12 cellular contexts compared by ENCODE assay signal in the genomic region with DNA sequence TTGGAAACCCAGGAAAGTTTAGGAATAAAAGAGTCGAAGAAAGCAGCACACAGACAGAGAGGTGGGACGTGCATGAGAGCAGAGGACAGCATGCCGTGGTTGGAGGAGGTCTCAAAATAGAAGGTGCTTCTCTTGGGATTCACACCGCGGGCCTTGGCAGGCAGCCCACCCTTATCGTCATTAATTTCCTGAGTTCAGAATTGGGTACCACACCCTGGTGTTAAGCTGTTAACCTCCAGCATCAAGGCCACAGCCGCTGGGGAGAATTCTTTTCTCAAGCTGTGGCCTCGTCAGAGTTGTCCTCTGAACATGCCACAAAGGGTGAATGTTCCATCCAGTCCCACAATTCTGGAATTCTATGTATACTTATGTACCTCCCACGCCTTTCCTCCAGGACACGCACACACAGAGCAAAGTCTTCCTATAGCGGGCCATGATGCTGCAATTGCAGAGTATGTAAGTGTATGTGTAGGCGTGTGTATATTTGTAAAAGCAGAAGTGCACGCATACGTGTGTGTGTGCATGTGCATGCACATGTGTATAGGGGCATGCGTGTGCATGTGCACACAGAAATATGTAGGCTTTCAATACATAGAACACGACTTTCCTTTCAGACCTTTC. TPM values are rescaled to one million over a fixed set of nuclear protein-coding genes. Genes with fewer than 3 reads are reported as not detected.
DNase-seq lines count a peak whose midpoint lies in the region; ATAC-seq lines count a peak whose summit lies in the region.
"Had no signal": no experiment of that assay in that cellular context is flagged by ENCODE, and none has a peak within 500 bp of the region (broad histone marks: within the 10 kb centered on the region; RNA-seq: fewer than 3 reads in every experiment).

No MANE protein-coding gene starts in this region.

- H3K27ac Mint-ChIP-seq in activated T-cell treated with anti-CD3 and anti-CD28 coated beads, Interleukin-2, amount 50 U/mL, for 24 hours: peak overlapping the region; percentile 61
- H3K27ac Mint-ChIP-seq in activated naive CD8-positive, alpha-beta T cell treated with anti-CD3 and anti-CD28 coated beads, Interleukin-2, amount 10 ng/mL, durations not matched to agents 7 days and 5 days: peak overlapping the region; percentile 68

- no peaks in the 10 kb centered on the region for H3K36me3 Mint-ChIP-seq in activated T-cell treated with anti-CD3 and anti-CD28 coated beads, Interleukin-2, amount 50 U/mL, for 24 hours (ENCODE audit: low read depth)
- no peaks in the 10 kb centered on the region for H3K36me3 Mint-ChIP-seq in activated naive CD8-positive, alpha-beta T cell treated with anti-CD3 and anti-CD28 coated beads, Interleukin-2, amount 10 ng/mL, durations not matched to agents 7 days and 5 days

- no peak overlapping the region for H3K9ac ChIP-seq in subcutaneous abdominal adipose tissue (ENCODE audit: low read length in 5 of 5)
- H3K9ac ChIP-seq in mesendoderm (ENCODE audit: low read length): no peak overlapping the region

- H3K36me3 ChIP-seq in subcutaneous abdominal adipose tissue (ENCODE audit: control insufficient read depth in 5 of 5, insufficient read depth in 5 of 5, low read length in 5 of 5): no peaks in the 10 kb centered on the region
- H3K36me3 ChIP-seq in mesendoderm (ENCODE audit: control insufficient read depth, insufficient read depth, low read length): no peaks in the 10 kb centered on the region
- H3K36me3 ChIP-seq: tibial nerve had no signal

- no peak overlapping the region for H3K4me3 Mint-ChIP-seq in activated T-cell treated with anti-CD3 and anti-CD28 coated beads, Interleukin-2, amount 50 U/mL, for 24 hours
- H3K4me3 Mint-ChIP-seq in activated naive CD8-positive, alpha-beta T cell treated with anti-CD3 and anti-CD28 coated beads, Interleukin-2, amount 10 ng/mL, durations not matched to agents 7 days and 5 days: peak overlapping the region; percentile 68

- H3K4me3 ChIP-seq in subcutaneous abdominal adipose tissue (ENCODE audit: low read depth in 1 of 5, low read length in 5 of 5) (peak overlapping the region in 3 of 5 donors; percentile 25 to 61 (median 56)), mesendoderm (ENCODE audit: low read length) (no peak overlapping the region)

- no peak overlapping the region for H3K4me2 ChIP-seq in mesendoderm (ENCODE audit: low read length)

- intact Hi-C loops in left colon (cut with DNase I, micrococcal nuclease): no loop called here

- no peak overlapping the region for H3K4ac ChIP-seq in mesendoderm (ENCODE audit: low read depth, low read length)

- no peak overlapping the region for H2BK120ac ChIP-seq in mesendoderm (ENCODE audit: low read depth, low read length)

- ATAC-seq in activated naive CD8-positive, alpha-beta T cell treated with anti-CD3 and anti-CD28 coated beads, Interleukin-2, amount 10 ng/mL, durations not matched to agents 7 days and 5 days (ENCODE audit: low read depth): no peak
- ATAC-seq in left colon: peak; percentile 73

- H3K27me3 ChIP-seq in subcutaneous abdominal adipose tissue (ENCODE audit: control insufficient read depth in 5 of 5, insufficient read depth in 4 of 5, low read length in 5 of 5) (peaks cover 0 to 13% (median 7%) of the 10 kb centered on the region in 5 donors), mesendoderm (ENCODE audit: insufficient read depth, low read length, poor library complexity) (no peaks in the 10 kb centered on the region)
- H3K27me3 ChIP-seq: tibial nerve had no signal

- no peak overlapping the region for H4K8ac ChIP-seq in mesendoderm (ENCODE audit: low read depth, low read length)

- DNase-seq in activated T-cell treated with anti-CD3 and anti-CD28 coated beads, Interleukin-2, amount 50 U/mL, for 24 hours: no peak
- no peak for DNase-seq in activated T-cell treated with anti-CD3 and anti-CD28 coated beads, Interleukin-2, amount 50 U/mL, for 48 hours
- no peak for DNase-seq in activated naive CD8-positive, alpha-beta T cell treated with anti-CD3 and anti-CD28 coated beads, Interleukin-2, amount 10 ng/mL, durations not matched to agents 7 days and 5 days
- DNase-seq in left colon (peak in 1 of 2 donors; percentile 64), HPDE6-E6E7 (ENCODE audit: extremely low spot score) (no peak), hippocampal formation (lab: John Stamatoyannopoulos, UW) (no peak), mesendoderm (no peak)
- DNase-seq: activated naive CD4-positive, alpha-beta T cell treated with Interleukin-2 at 50 U/mL for 16 hours; NCI-H1436; T-helper 9 cell had no signal

- H3K4me1 ChIP-seq in subcutaneous abdominal adipose tissue (ENCODE audit: control insufficient read depth in 5 of 5, insufficient read depth in 5 of 5, low read length in 5 of 5): peaks cover 0 to 14% (median 2%) of the 10 kb centered on the region in 5 donors
- no peaks in the 10 kb centered on the region for H3K4me1 ChIP-seq in mesendoderm (ENCODE audit: control insufficient read depth, low read depth, low read length)

- H3K18ac ChIP-seq in mesendoderm (ENCODE audit: low read length): no peak overlapping the region

- no peaks in the 10 kb centered on the region for H3K79me1 ChIP-seq in mesendoderm (ENCODE audit: low read length)

- H3K9me3 Mint-ChIP-seq in activated T-cell treated with anti-CD3 and anti-CD28 coated beads, Interleukin-2, amount 50 U/mL, for 24 hours: no peaks in the 10 kb centered on the region
- no peaks in the 10 kb centered on the region for H3K9me3 Mint-ChIP-seq in activated naive CD8-positive, alpha-beta T cell treated with anti-CD3 and anti-CD28 coated beads, Interleukin-2, amount 10 ng/mL, durations not matched to agents 7 days and 5 days

- H3K27ac ChIP-seq in subcutaneous abdominal adipose tissue (ENCODE audit: low read depth, low read length): no peak overlapping the region
- H3K27ac ChIP-seq in mesendoderm (ENCODE audit: low read depth, low read length): no peak overlapping the region
- H3K27ac ChIP-seq: tibial nerve had no signal

- no peak overlapping the region for H2AK5ac ChIP-seq in mesendoderm (ENCODE audit: low read length)

- no peaks in the 10 kb centered on the region for H3K79me2 ChIP-seq in mesendoderm (ENCODE audit: control insufficient read depth, insufficient read depth, low read length)

- H4K5ac ChIP-seq in mesendoderm (ENCODE audit: low read length): no peak overlapping the region

- POLR2A ChIA-PET in activated naive CD8-positive, alpha-beta T cell treated with anti-CD3 and anti-CD28 coated beads, Interleukin-2, amount 10 ng/mL, durations not matched to agents 7 days and 5 days (lab: Charles Lee): no interaction called here

- no peak overlapping the region for H2BK15ac ChIP-seq in mesendoderm (replicated peaks; ENCODE audit: low read depth)

- H3K56ac ChIP-seq in mesendoderm (ENCODE audit: low read length): no peak overlapping the region

- H3K4me1 Mint-ChIP-seq in activated T-cell treated with anti-CD3 and anti-CD28 coated beads, Interleukin-2, amount 50 U/mL, for 24 hours (ENCODE audit: low read depth): peaks cover 18% of the 10 kb centered on the region
- H3K4me1 Mint-ChIP-seq in activated naive CD8-positive, alpha-beta T cell treated with anti-CD3 and anti-CD28 coated beads, Interleukin-2, amount 10 ng/mL, durations not matched to agents 7 days and 5 days: peaks cover 20% of the 10 kb centered on the region

- no peaks in the 10 kb centered on the region for H3K9me3 ChIP-seq in subcutaneous abdominal adipose tissue (ENCODE audit: control insufficient read depth in 5 of 5, low read length in 5 of 5)
- H3K9me3 ChIP-seq: tibial nerve had no signal

- no peak overlapping the region for H3K23ac ChIP-seq in mesendoderm (ENCODE audit: low read length)

- H3K27me3 Mint-ChIP-seq in activated T-cell treated with anti-CD3 and anti-CD28 coated beads, Interleukin-2, amount 50 U/mL, for 24 hours: no peaks in the 10 kb centered on the region
- H3K27me3 Mint-ChIP-seq in activated naive CD8-positive, alpha-beta T cell treated with anti-CD3 and anti-CD28 coated beads, Interleukin-2, amount 10 ng/mL, durations not matched to agents 7 days and 5 days: peaks cover 2% of the 10 kb centered on the region

- no peak overlapping the region for H2BK5ac ChIP-seq in mesendoderm (ENCODE audit: low read length)

- no CpG with 5 or more reads among the region's 16 CpGs for WGBS in mesendoderm (ENCODE audit: extremely low coverage, insufficient coverage, low lambda C conversion rate)

RNA-seq across cellular contexts. Expression of gene ADAMTS8, which starts 39.0 kb away (rescaled TPM):
- not detected for total RNA-seq in activated naive CD8-positive, alpha-beta T cell treated with anti-CD3 and anti-CD28 coated beads, Interleukin-2, amount 10 ng/mL, durations not matched to agents 7 days and 5 days
- total RNA-seq in left colon: 1 to 10 TPM in 1 of 2 donors, under 1 TPM in 1; 0.40 to 3.4 TPM
- 1.0 TPM for polyA plus RNA-seq in mesendoderm (2013, experiment 1 of 2)
- polyA plus RNA-seq in mesendoderm (2013, experiment 2 of 2): 1.3 TPM

RNA-seq across cellular contexts. Expression of gene ADAMTS15, which starts 59.0 kb away (rescaled TPM):
- total RNA-seq in activated naive CD8-positive, alpha-beta T cell treated with anti-CD3 and anti-CD28 coated beads, Interleukin-2, amount 10 ng/mL, durations not matched to agents 7 days and 5 days: under 1 TPM; 0.08 to 0.11 TPM
- total RNA-seq in left colon: 1 to 10 TPM; 3.6 to 4.4 TPM
- polyA plus RNA-seq in mesendoderm (2013, experiment 1 of 2): 2.5 TPM
- 2.6 TPM for polyA plus RNA-seq in mesendoderm (2013, experiment 2 of 2)

Comparison
In these comparisons a context has a peak if more than half of its experiments do, and no peak if none do; other contexts are left out.
1. RNA of gene ADAMTS15, which starts 59.0 kb away (total RNA-seq): 3.6 to 4.4 TPM in left colon; 0.08 to 0.11 TPM in activated naive CD8-positive, alpha-beta T cell treated with anti-CD3 and anti-CD28 coated beads, Interleukin-2, amount 10 ng/mL, durations not matched to agents 7 days and 5 days; every median in the first group is over 4 times any median in the second.